In genomic region chr6:71300561-71301168, GRCh38 we compare ENCODE assay signal across 24 cellular contexts.
"Had no signal": no experiment of that assay in that cellular context is flagged by ENCODE, and none has a peak within 500 bp of the region (broad histone marks: within the 10 kb centered on the region; RNA-seq: fewer than 3 reads in every experiment).

No MANE protein-coding gene starts in this region.

- DNase-seq: cortex of kidney; dorsolateral prefrontal cortex; effector CD8-positive, alpha-beta T cell; gastrocnemius medialis; immature natural killer cell; left lung; lower lobe of right lung; mesenchymal stem cell; midbrain; naive B cell; occipital lobe; pancreas; right lobe of liver; spleen; stimulated activated CD4-positive, alpha-beta T cell treated with anti-CD3 and anti-CD28 coated beads, Interleukin-15, amount 100 ng/mL, for 24 hours; stimulated activated CD4-positive, alpha-beta T cell treated with anti-CD3 and anti-CD28 coated beads, Interleukin-1b, Interleukin-23, amount 100 ng/mL, for 48 hours; stimulated activated CD4-positive, alpha-beta T cell treated with anti-CD3 and anti-CD28 coated beads, Interleukin-4, amount 100 ng/mL, for 24 hours; tibial artery; upper lobe of left lung; uterus had no signal

- H3K36me3 ChIP-seq: right lobe of liver, uterus had no signal

- H3K27me3 ChIP-seq: dorsolateral prefrontal cortex, gastrocnemius medialis, left lung, pancreas, right lobe of liver, spleen, tibial artery, upper lobe of left lung, uterus had no signal

- H3K9me3 ChIP-seq: gastrocnemius medialis, left lung, lower lobe of right lung, pancreas, right lobe of liver, spleen, tibial artery, upper lobe of left lung, uterus had no signal

- H3K9me3 Mint-ChIP-seq: immature natural killer cell; naive B cell; neural crest cell; stimulated activated memory B cell treated with anti-CD40 and anti-IgM and Interleukin-4, amounts not matched to agents 10 μg/mL and 1 μg/mL and 100 μg/mL, for 72 hours; stimulated activated naive CD8-positive, alpha-beta T cell treated with anti-CD3 and anti-CD28 coated beads, Interleukin-15, Interleukin-2, amounts not matched to agents 100 ng/mL and 50 ng/mL, for 24 hours had no signal

- H3K27me3 Mint-ChIP-seq: naive B cell; progenitor cell of endocrine pancreas; stimulated activated memory B cell treated with anti-CD40 and anti-IgM and Interleukin-4, amounts not matched to agents 10 μg/mL and 1 μg/mL and 100 μg/mL, for 72 hours; stimulated activated naive CD8-positive, alpha-beta T cell treated with anti-CD3 and anti-CD28 coated beads, Interleukin-15, Interleukin-2, amounts not matched to agents 100 ng/mL and 50 ng/mL, for 24 hours had no signal

- H3K27ac ChIP-seq: gastrocnemius medialis, left lung, lower lobe of right lung, pancreas, right lobe of liver, spleen, tibial artery, upper lobe of left lung, uterus had no signal

- H3K4me1 ChIP-seq: left lung, lower lobe of right lung, pancreas, right lobe of liver, tibial artery, uterus had no signal

- ATAC-seq: gastrocnemius medialis; left lung; lower lobe of right lung; stimulated activated memory B cell treated with anti-CD40 and anti-IgM and Interleukin-4, amounts not matched to agents 10 μg/mL and 1 μg/mL and 100 μg/mL, for 72 hours had no signal

- H3K4me3 Mint-ChIP-seq: immature natural killer cell; naive B cell; neural crest cell; stimulated activated memory B cell treated with anti-CD40 and anti-IgM and Interleukin-4, amounts not matched to agents 10 μg/mL and 1 μg/mL and 100 μg/mL, for 72 hours; stimulated activated naive CD8-positive, alpha-beta T cell treated with anti-CD3 and anti-CD28 coated beads, Interleukin-15, Interleukin-2, amounts not matched to agents 100 ng/mL and 50 ng/mL, for 24 hours had no signal

- H3K4me3 ChIP-seq: gastrocnemius medialis, left lung, lower lobe of right lung, pancreas, right lobe of liver, spleen, tibial artery, upper lobe of left lung, uterus had no signal

- H3K4me1 Mint-ChIP-seq: neural crest cell; stimulated activated memory B cell treated with anti-CD40 and anti-IgM and Interleukin-4, amounts not matched to agents 10 μg/mL and 1 μg/mL and 100 μg/mL, for 72 hours had no signal

- H3K27ac Mint-ChIP-seq: immature natural killer cell; progenitor cell of endocrine pancreas; stimulated activated memory B cell treated with anti-CD40 and anti-IgM and Interleukin-4, amounts not matched to agents 10 μg/mL and 1 μg/mL and 100 μg/mL, for 72 hours; stimulated activated naive CD8-positive, alpha-beta T cell treated with anti-CD3 and anti-CD28 coated beads, Interleukin-15, Interleukin-2, amounts not matched to agents 100 ng/mL and 50 ng/mL, for 24 hours had no signal
